ENCODE assay signal across 8 cellular contexts in genomic region chr14:100547633-100548294, GRCh38. TPM values are rescaled to one million over a fixed set of nuclear protein-coding genes. Genes with fewer than 3 reads are reported as not detected.
A peak's percentile ranks its signal among the peaks of the same experiment; 100 is the strongest.
DNase-seq lines count a peak whose midpoint lies in the region; ATAC-seq and TF ChIP-seq lines count a peak whose summit lies in the region.

No MANE protein-coding gene starts in this region.

- 14 to 24% methylated on average over 15 to 18 of the region's 18 CpGs for WGBS in lung, 2 donors

- H3K4me3 ChIP-seq in lung (no peak overlapping the region), coronary artery (no peak overlapping the region)

- peak; percentile 58 for DNase-seq in DMS79 treated with DMSO at 0.1 percent for 48 hours (lab: John Stamatoyannopoulos, UW)
- no peak for DNase-seq in DMS79 (lab: John Stamatoyannopoulos, UW)
- DNase-seq in NOMO-1 treated with dmso at 0.1 percent for 144 hours (lab: John Stamatoyannopoulos, UW; ENCODE audit: unreplicated experiment), result peak; percentile 94
- peak; percentile 28 for DNase-seq in activated naive CD8-positive, alpha-beta T cell treated with anti-CD3 and anti-CD28 coated beads for 36 hours
- peak; percentile 35 for DNase-seq in lung (ENCODE audit: low spot score)
- DNase-seq in coronary artery (ENCODE audit: low spot score), result no peak

- no peaks in the 10 kb centered on the region for H3K27me3 Mint-ChIP-seq in activated naive CD8-positive, alpha-beta T cell treated with anti-CD3 and anti-CD28 coated beads for 36 hours

- H3K4me1 ChIP-seq in lung (ENCODE audit: control insufficient read depth in 2 of 2, insufficient read depth in 2 of 2, low read length in 2 of 2), result peaks cover 0 to 11% of the 10 kb centered on the region in 2 donors

- ATAC-seq in lung (ENCODE audit: insufficient read depth, low FRiP score) (no peak), HG02870 (IDR thresholded peaks at IDR 0.05; ENCODE audit: unreplicated experiment) (no peak), HG03025 (IDR thresholded peaks at IDR 0.05; ENCODE audit: low FRiP score, unreplicated experiment) (no peak)

- H3K27me3 ChIP-seq in lung (ENCODE audit: control insufficient read depth, insufficient read depth), result no peaks in the 10 kb centered on the region

- peak overlapping the region; percentile 84 for H3K4me3 Mint-ChIP-seq in activated naive CD8-positive, alpha-beta T cell treated with anti-CD3 and anti-CD28 coated beads for 36 hours

- H3K4me1 Mint-ChIP-seq in activated naive CD8-positive, alpha-beta T cell treated with anti-CD3 and anti-CD28 coated beads for 36 hours, result peaks cover 26% of the 10 kb centered on the region

- H3K27ac ChIP-seq in lung (ENCODE audit: low read depth in 1 of 2, low read length in 1 of 2), result peak overlapping the region in 1 of 2 donors; percentile 12
- H3K27ac ChIP-seq in coronary artery, result peak overlapping the region in 1 of 2 donors; percentile 76

- no peaks in the 10 kb centered on the region for H3K9me3 ChIP-seq in lung (ENCODE audit: control insufficient read depth in 2 of 2, insufficient read depth in 1 of 2, low read length in 1 of 2)

- peak overlapping the region; percentile 52 for H3K27ac Mint-ChIP-seq in activated naive CD8-positive, alpha-beta T cell treated with anti-CD3 and anti-CD28 coated beads for 36 hours

- no peaks in the 10 kb centered on the region for H3K36me3 ChIP-seq in lung (ENCODE audit: control insufficient read depth in 2 of 2, insufficient read depth in 2 of 2, low read length in 2 of 2)

- no peaks in the 10 kb centered on the region for H3K36me3 Mint-ChIP-seq in activated naive CD8-positive, alpha-beta T cell treated with anti-CD3 and anti-CD28 coated beads for 36 hours

- H3K9me3 Mint-ChIP-seq in activated naive CD8-positive, alpha-beta T cell treated with anti-CD3 and anti-CD28 coated beads for 36 hours, result no peaks in the 10 kb centered on the region

- TF ChIP-seq CTCF in lung (IDR thresholded peaks at IDR 0.05; ENCODE audit: control extremely low read depth, extremely low read depth) (no peak), coronary artery (IDR thresholded peaks at IDR 0.05) (no peak)

RNA-seq across cellular contexts. Expression of gene BEGAIN, which starts 39.5 kb away (rescaled TPM):
- total RNA-seq in activated naive CD8-positive, alpha-beta T cell treated with anti-CD3 and anti-CD28 coated beads for 36 hours, result 1 to 10 TPM; 5.9 to 6.6 TPM
- 1 to 10 TPM; 1.3 to 1.6 TPM for total RNA-seq in lung
- 1 to 10 TPM in 1 of 2 donors, under 1 TPM in 1; 0.27 to 1.3 TPM for polyA plus RNA-seq in lung

Comparison
In these comparisons a context has a peak if more than half of its experiments do, and no peak if none do; other contexts are left out.
1. DNase-seq: peak in DMS79 treated with DMSO at 0.1 percent for 48 hours (single experiment), NOMO-1 treated with dmso at 0.1 percent for 144 hours (single experiment), activated naive CD8-positive, alpha-beta T cell treated with anti-CD3 and anti-CD28 coated beads for 36 hours (single experiment) and lung (single experiment); none in DMS79 (single experiment) and coronary artery (single experiment).